ENCODE assay signal across 12 cellular contexts in the genomic region with DNA sequence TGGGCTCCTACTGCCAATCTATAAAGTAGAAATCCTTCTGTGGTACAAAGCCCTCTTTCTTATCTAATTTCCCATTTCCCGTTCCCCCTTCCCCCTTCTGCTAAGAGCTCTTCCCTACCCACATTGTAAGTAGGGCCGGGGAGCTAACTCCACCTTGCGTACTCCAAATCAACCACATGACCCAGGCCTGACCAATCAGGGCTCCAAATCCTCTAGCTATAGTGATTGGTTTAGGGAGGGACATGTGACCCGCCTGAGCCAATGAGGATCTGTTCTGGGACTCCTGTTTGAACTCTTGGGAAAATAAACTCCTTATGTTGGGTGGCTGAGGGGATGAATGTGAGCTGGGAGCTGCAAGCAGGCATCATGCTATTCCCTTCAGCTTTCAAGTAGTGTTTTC. TPM values are rescaled to one million over a fixed set of nuclear protein-coding genes. Genes with fewer than 3 reads are reported as not detected.
DNase-seq lines count a peak whose midpoint lies in the region; ATAC-seq and TF ChIP-seq lines count a peak whose summit lies in the region.
"Had no signal": no experiment of that assay in that cellular context is flagged by ENCODE, and none has a peak within 500 bp of the region (broad histone marks: within the 10 kb centered on the region; RNA-seq: fewer than 3 reads in every experiment).

No MANE protein-coding gene starts in this region.

- peak; percentile 25 for DNase-seq in ACHN
- DNase-seq in Caki2 (ENCODE audit: low read depth), result peak; percentile 23
- peak; percentile 37 for DNase-seq in NCI-H2171 (lab: John Stamatoyannopoulos, UW)
- DNase-seq in activated naive CD8-positive, alpha-beta T cell treated with anti-CD3 and anti-CD28 coated beads, Interleukin-2, amount 50 U/mL, for 24 hours, result peak; percentile 23
- no peak for DNase-seq in lower lobe of right lung
- no peak for DNase-seq in NCI-H128 (lab: John Stamatoyannopoulos, UW; ENCODE audit: unreplicated experiment)
- no peak for DNase-seq in inferior parietal cortex (ENCODE audit: extremely low spot score)
- DNase-seq: NCI-H1105 had no signal

- H3K4me1 Mint-ChIP-seq in activated naive CD8-positive, alpha-beta T cell treated with anti-CD3 and anti-CD28 coated beads, Interleukin-2, amount 50 U/mL, for 24 hours, result peaks cover 18% of the 10 kb centered on the region

- TF ChIP-seq CTCF in lower lobe of right lung (IDR thresholded peaks at IDR 0.05), result no peak

- no peaks in the 10 kb centered on the region for H3K9me3 ChIP-seq in lower lobe of right lung

- no peaks in the 10 kb centered on the region for H3K4me1 ChIP-seq in lower lobe of right lung

- peaks cover 32% of the 10 kb centered on the region for H3K27me3 Mint-ChIP-seq in activated naive CD8-positive, alpha-beta T cell treated with anti-CD3 and anti-CD28 coated beads, Interleukin-2, amount 50 U/mL, for 24 hours

- no peak overlapping the region for H3K27ac Mint-ChIP-seq in activated naive CD8-positive, alpha-beta T cell treated with anti-CD3 and anti-CD28 coated beads, Interleukin-2, amount 50 U/mL, for 24 hours
- H3K27ac Mint-ChIP-seq: memory B cell had no signal

- no peak overlapping the region for H3K27ac ChIP-seq in lower lobe of right lung
- H3K27ac ChIP-seq: skin epidermis had no signal

- intact Hi-C loops in lower lobe of right lung (cut with DNase I), result no loop called here

- in situ Hi-C loops in ACHN (cut with HindIII; ENCODE audit: low pct_ligation_motif_present, low pct_unique_long_range_greater_than_20kb, low sequenced_read_pairs) (loop anchor here (5.0 kb wide), 1 partner anchor 55 kb away; the partner anchor contains the start of gene SOST), Caki2 (cut with HindIII; ENCODE audit: low pct_unique_long_range_greater_than_20kb, low sequenced_read_pairs) (loop anchor here (10.0 kb wide), 1 partner anchor 52 kb away; the partner anchor contains the start of gene SOST)

- H3K27me3 ChIP-seq in lower lobe of right lung (ENCODE audit: low read depth), result peaks cover 14% of the 10 kb centered on the region

- no peak for ATAC-seq in activated naive CD8-positive, alpha-beta T cell treated with anti-CD3 and anti-CD28 coated beads, Interleukin-2, amount 50 U/mL, for 24 hours
- ATAC-seq in lower lobe of right lung, result no peak
- ATAC-seq in HG03025 (IDR thresholded peaks at IDR 0.05; ENCODE audit: low FRiP score, unreplicated experiment), result no peak

- no peaks in the 10 kb centered on the region for H3K36me3 Mint-ChIP-seq in activated naive CD8-positive, alpha-beta T cell treated with anti-CD3 and anti-CD28 coated beads, Interleukin-2, amount 50 U/mL, for 24 hours (ENCODE audit: low read depth)
- H3K36me3 Mint-ChIP-seq: memory B cell had no signal

- H3K4me3 ChIP-seq in lower lobe of right lung, result no peak overlapping the region
- H3K4me3 ChIP-seq: skin epidermis had no signal

- H3K36me3 ChIP-seq in lower lobe of right lung, result no peaks in the 10 kb centered on the region

- no peaks in the 10 kb centered on the region for H3K9me3 Mint-ChIP-seq in activated naive CD8-positive, alpha-beta T cell treated with anti-CD3 and anti-CD28 coated beads, Interleukin-2, amount 50 U/mL, for 24 hours

- H3K4me3 Mint-ChIP-seq in activated naive CD8-positive, alpha-beta T cell treated with anti-CD3 and anti-CD28 coated beads, Interleukin-2, amount 50 U/mL, for 24 hours, result no peak overlapping the region
- H3K4me3 Mint-ChIP-seq: memory B cell had no signal

RNA-seq across cellular contexts. Expression of gene MEOX1, which starts 40.9 kb away (rescaled TPM):
- total RNA-seq in Caki2 (2014; rRNA removed; shearing (Covaris generic); ENCODE audit: low replicate concordance), result not detected in 2 replicates
- 0.86 TPM for total RNA-seq in lower lobe of right lung
- total RNA-seq: fibroblast of lung had no signal

RNA-seq across cellular contexts. Expression of gene SOST, which starts 56.0 kb away (rescaled TPM):
- total RNA-seq in Caki2 (2014; rRNA removed; shearing (Covaris generic); ENCODE audit: low replicate concordance), result 1.8 and 2.4 TPM in 2 replicates
- total RNA-seq in lower lobe of right lung, result not detected
- total RNA-seq: fibroblast of lung had no signal

Comparison
In these comparisons a context has a peak if more than half of its experiments do, and no peak if none do; other contexts are left out.
1. DNase-seq: peak in ACHN (single experiment), Caki2 (single experiment), NCI-H2171 (single experiment) and activated naive CD8-positive, alpha-beta T cell treated with anti-CD3 and anti-CD28 coated beads, Interleukin-2, amount 50 U/mL, for 24 hours (single experiment); none in lower lobe of right lung (single experiment), NCI-H128 (single experiment) and inferior parietal cortex (single experiment).